ENCODE assay signal across 11 cellular contexts in genomic region chr17:72151565-72152391, GRCh38. TPM values are rescaled to one million over a fixed set of nuclear protein-coding genes. Genes with fewer than 3 reads are reported as not detected.
DNase-seq lines count a peak whose midpoint lies in the region; ATAC-seq and TF ChIP-seq lines count a peak whose summit lies in the region.
"Had no signal": no experiment of that assay in that cellular context is flagged by ENCODE, and none has a peak within 500 bp of the region (broad histone marks: within the 10 kb centered on the region; RNA-seq: fewer than 3 reads in every experiment).

No MANE protein-coding gene starts in this region.

- TF ChIP-seq CTCF in Calu3 (IDR thresholded peaks at IDR 0.05; ENCODE audit: unreplicated experiment) (no peak), PC-9 (conservative IDR thresholded peaks at IDR 0.05) (no peak), fibroblast of villous mesenchyme (IDR thresholded peaks at IDR 0.05; ENCODE audit: insufficient read depth, low read depth, low read length) (no peak), neural progenitor cell (IDR thresholded peaks at IDR 0.05) (no peak)

- CTCF ChIA-PET in Calu3 (lab: Charles Lee) (interaction anchor here (0.5 to 0.8 kb wide), 2 partner anchors 15 to 565 kb away, joined by 3 read pairs; no protein-coding TSS in a partner anchor), PC-9 (lab: Charles Lee) (no interaction called here)

- intact Hi-C loops in Calu3 (cut with micrococcal nuclease; ENCODE audit: unreplicated experiment), result loop anchor here (5.0 kb wide), 1 partner anchor 186 kb away; no protein-coding TSS in a partner anchor
- intact Hi-C loops in PC-9 (cut with micrococcal nuclease; ENCODE audit: unreplicated experiment), result loop anchor here (1.0 to 5.0 kb wide), 5 partner anchors 25 to 269 kb away; no protein-coding TSS in a partner anchor

- DNase-seq in Calu3 (peak; percentile 62), PC-9 (peak; percentile 86 to 99), fibroblast of villous mesenchyme (ENCODE audit: low read depth) (peak; percentile 38), neural progenitor cell (ENCODE audit: low spot score) (peak; percentile 58), NCI-H1105 (lab: John Stamatoyannopoulos, UW) (no peak)
- DNase-seq: GF-D8, retina had no signal

- POLR2A ChIA-PET in PC-9 (lab: Charles Lee; ENCODE audit: unreplicated experiment), result interaction anchor here (0.6 kb wide), 3 partner anchors 25 to 150 kb away, joined by 4 to 6 read pairs (median 5); no protein-coding TSS in a partner anchor

- H3K27me3 Mint-ChIP-seq in Calu3 (ENCODE audit: unreplicated experiment) (peaks cover 22% of the 10 kb centered on the region), neural progenitor cell (ENCODE audit: insufficient read depth, low read depth) (peaks cover 2% of the 10 kb centered on the region)

- H3K36me3 ChIP-seq in PC-9 (ENCODE audit: low read depth) (no peaks in the 10 kb centered on the region), neural progenitor cell (no peaks in the 10 kb centered on the region)

- H3F3A ChIP-seq in PC-9 (ENCODE audit: insufficient read depth, low read depth), result peaks cover 16% of the 10 kb centered on the region
- H3F3A ChIP-seq in neural progenitor cell (ENCODE audit: low read depth), result peaks cover 12% of the 10 kb centered on the region

- no TSS peak for BruUV-seq in Calu3 (replicated peaks; lab: Mats Ljungman, UMichigan)
- no TSS peak for BruUV-seq in PC-9 (replicated peaks; lab: Mats Ljungman, UMichigan)

- H3K9ac ChIP-seq in neural progenitor cell, result no peak overlapping the region

- H3K4me3 ChIP-seq in PC-9 (peak overlapping the region; percentile 38; the same call in 1 of the 2 replicates), fibroblast of villous mesenchyme (ENCODE audit: low read depth, low read length) (no peak overlapping the region), neural progenitor cell (no peak overlapping the region)

- no peaks in the 10 kb centered on the region for H3K9me3 Mint-ChIP-seq in Calu3 (ENCODE audit: low read depth, unreplicated experiment)
- no peaks in the 10 kb centered on the region for H3K9me3 Mint-ChIP-seq in neural progenitor cell
- H3K9me3 Mint-ChIP-seq: activated T-helper 2 cell treated with anti-CD3 and anti-CD28 coated beads, Interferon-gamma antibody, Interleukin-2, Interleukin-4, amounts not matched to agents 10 μg/mL and 5 μg/mL and 100 μg/mL, durations not matched to agents 14 hours and 24 hours and 36 hours had no signal

- peaks cover 4% of the 10 kb centered on the region; the same call in 1 of the 2 replicates for H3K9me3 ChIP-seq in PC-9 (ENCODE audit: insufficient read depth, low read depth)
- H3K9me3 ChIP-seq in neural progenitor cell (ENCODE audit: low read depth), result no peaks in the 10 kb centered on the region

- H3K4me2 ChIP-seq in PC-9, result peak overlapping the region; percentile 93
- peak overlapping the region; percentile 56 for H3K4me2 ChIP-seq in neural progenitor cell

- H3K4me1 ChIP-seq in PC-9 (replicated peaks; ENCODE audit: insufficient read depth) (peaks cover 36% of the 10 kb centered on the region), neural progenitor cell (peaks cover 14% of the 10 kb centered on the region)

- no peaks in the 10 kb centered on the region for H3K79me2 ChIP-seq in PC-9 (ENCODE audit: low read depth)
- H3K79me2 ChIP-seq in neural progenitor cell (ENCODE audit: low read depth), result no peaks in the 10 kb centered on the region

- peak overlapping the region; percentile 82 for H3K27ac Mint-ChIP-seq in Calu3 (ENCODE audit: unreplicated experiment)
- peak overlapping the region; percentile 90 for H3K27ac Mint-ChIP-seq in neural progenitor cell
- H3K27ac Mint-ChIP-seq: activated T-helper 2 cell treated with anti-CD3 and anti-CD28 coated beads, Interferon-gamma antibody, Interleukin-2, Interleukin-4, amounts not matched to agents 10 μg/mL and 5 μg/mL and 100 μg/mL, durations not matched to agents 14 hours and 24 hours and 36 hours had no signal

- no peaks in the 10 kb centered on the region for H4K20me1 ChIP-seq in PC-9 (ENCODE audit: insufficient read depth)
- no peaks in the 10 kb centered on the region for H4K20me1 ChIP-seq in neural progenitor cell (ENCODE audit: low read depth)

- ATAC-seq in HG02884 (IDR thresholded peaks at IDR 0.05; ENCODE audit: unreplicated experiment) (no peak), GM18870 (IDR thresholded peaks at IDR 0.05; ENCODE audit: unreplicated experiment) (no peak), HG03108 (IDR thresholded peaks at IDR 0.05; ENCODE audit: unreplicated experiment) (no peak)

- H3K36me3 Mint-ChIP-seq in Calu3 (ENCODE audit: insufficient read depth, unreplicated experiment), result peaks cover 8% of the 10 kb centered on the region
- H3K36me3 Mint-ChIP-seq in neural progenitor cell, result no peaks in the 10 kb centered on the region

- H3K4me3 Mint-ChIP-seq in Calu3 (ENCODE audit: low read depth, unreplicated experiment) (peak overlapping the region; percentile 33), neural progenitor cell (peak overlapping the region; percentile 33)

- H3K27me3 ChIP-seq in PC-9 (ENCODE audit: insufficient read depth, low read depth) (no peaks in the 10 kb centered on the region), neural progenitor cell (no peaks in the 10 kb centered on the region)

- no peaks in the 10 kb centered on the region for H3K9me2 ChIP-seq in PC-9 (ENCODE audit: insufficient read depth)

- H2AFZ ChIP-seq in PC-9, result no peak overlapping the region; the same call in 1 of the 2 replicates
- H2AFZ ChIP-seq in neural progenitor cell (replicated peaks), result peak overlapping the region; percentile 90

- H3K27ac ChIP-seq in PC-9 (peak overlapping the region; percentile 92), neural progenitor cell (no peak overlapping the region)

- H3K4me1 Mint-ChIP-seq in Calu3 (ENCODE audit: low read depth, unreplicated experiment), result peaks cover 32% of the 10 kb centered on the region
- H3K4me1 Mint-ChIP-seq in neural progenitor cell, result peaks cover 20% of the 10 kb centered on the region

RNA-seq across cellular contexts. Expression of gene SOX9, which starts 31.0 kb away (rescaled TPM):
- 173 and 210 TPM in 2 replicates for total RNA-seq in Calu3 (2022)
- total RNA-seq in PC-9 (2021), result 21.7 and 25.0 TPM in 2 replicates
- 1.3 and 1.7 TPM in 2 replicates for total RNA-seq in fibroblast of villous mesenchyme
- total RNA-seq in neural progenitor cell (ENCODE audit: low replicate concordance), result 10.6 and 12.7 TPM in 2 replicates
- total RNA-seq: activated T-helper 2 cell treated with anti-CD3 and anti-CD28 coated beads, Interferon-gamma antibody, Interleukin-2, Interleukin-4, amounts not matched to agents 10 μg/mL and 5 μg/mL and 100 μg/mL, durations not matched to agents 14 hours and 24 hours and 36 hours had no signal
